ENCODE assay signal across 8 cellular contexts in genomic region chr6:63272397-63272796, GRCh38. TPM values are rescaled to one million over a fixed set of nuclear protein-coding genes. Genes with fewer than 3 reads are reported as not detected.
DNase-seq lines count a peak whose midpoint lies in the region; ATAC-seq and TF ChIP-seq lines count a peak whose summit lies in the region.

No MANE protein-coding gene starts in this region.

- H3K4me3 ChIP-seq in AG09309 (ENCODE audit: control insufficient read depth, low read depth, low read length) (no peak overlapping the region), HL-60 (replicated peaks; ENCODE audit: insufficient read depth, low read length) (no peak overlapping the region), RWPE2 (ENCODE audit: severe bottlenecking) (no peak overlapping the region)

- no peak overlapping the region for H3K27ac Mint-ChIP-seq in glutamatergic neuron (ENCODE audit: unreplicated experiment)
- no peak overlapping the region for H3K27ac Mint-ChIP-seq in activated naive CD4-positive, alpha-beta T cell treated with anti-CD3 and anti-CD28 coated beads, Interleukin-2, amount 10 ng/mL, durations not matched to agents 7 days and 5 days

- peaks cover 3% of the 10 kb centered on the region for H3K4me1 Mint-ChIP-seq in glutamatergic neuron (ENCODE audit: low read depth, unreplicated experiment)
- H3K4me1 Mint-ChIP-seq in activated naive CD4-positive, alpha-beta T cell treated with anti-CD3 and anti-CD28 coated beads, Interleukin-2, amount 10 ng/mL, durations not matched to agents 7 days and 5 days: no peaks in the 10 kb centered on the region

- no peak overlapping the region for H3K4me3 Mint-ChIP-seq in glutamatergic neuron (ENCODE audit: unreplicated experiment)
- H3K4me3 Mint-ChIP-seq in activated naive CD4-positive, alpha-beta T cell treated with anti-CD3 and anti-CD28 coated beads, Interleukin-2, amount 10 ng/mL, durations not matched to agents 7 days and 5 days: no peak overlapping the region

- H3K27me3 Mint-ChIP-seq in glutamatergic neuron (ENCODE audit: unreplicated experiment): no peaks in the 10 kb centered on the region
- H3K27me3 Mint-ChIP-seq in activated naive CD4-positive, alpha-beta T cell treated with anti-CD3 and anti-CD28 coated beads, Interleukin-2, amount 10 ng/mL, durations not matched to agents 7 days and 5 days: no peaks in the 10 kb centered on the region

- H3K27me3 ChIP-seq in HL-60 (ENCODE audit: insufficient read depth, poor library complexity, severe bottlenecking): no peaks in the 10 kb centered on the region
- H3K27me3 ChIP-seq in RWPE2 (ENCODE audit: insufficient read depth, poor library complexity, severe bottlenecking): peaks cover 10% of the 10 kb centered on the region

- H3K9me3 ChIP-seq in RWPE2 (ENCODE audit: severe bottlenecking): no peaks in the 10 kb centered on the region

- H3K9me3 Mint-ChIP-seq in glutamatergic neuron (ENCODE audit: unreplicated experiment): peaks cover 2% of the 10 kb centered on the region
- no peaks in the 10 kb centered on the region for H3K9me3 Mint-ChIP-seq in activated naive CD4-positive, alpha-beta T cell treated with anti-CD3 and anti-CD28 coated beads, Interleukin-2, amount 10 ng/mL, durations not matched to agents 7 days and 5 days

- TF ChIP-seq CTCF in AG09309 (IDR thresholded peaks at IDR 0.05; ENCODE audit: control insufficient read depth, insufficient read depth, low read depth, low read length, missing control alignments) (peak; percentile 13), HL-60 (IDR thresholded peaks at IDR 0.05; ENCODE audit: insufficient read depth, low read length) (peak; percentile 2), RWPE2 (IDR thresholded peaks at IDR 0.05; ENCODE audit: poor library complexity, severe bottlenecking) (peak; percentile 73), glutamatergic neuron (IDR thresholded peaks at IDR 0.05; ENCODE audit: partially characterized antibody, unreplicated experiment) (peak; percentile 31)

- peaks cover 4% of the 10 kb centered on the region for H3K36me3 Mint-ChIP-seq in glutamatergic neuron (ENCODE audit: unreplicated experiment)
- no peaks in the 10 kb centered on the region for H3K36me3 Mint-ChIP-seq in activated naive CD4-positive, alpha-beta T cell treated with anti-CD3 and anti-CD28 coated beads, Interleukin-2, amount 10 ng/mL, durations not matched to agents 7 days and 5 days

- no peaks in the 10 kb centered on the region for H3K36me3 ChIP-seq in RWPE2 (ENCODE audit: low read depth)

- H3K27ac ChIP-seq in HL-60 (replicated peaks) (no peak overlapping the region), RWPE2 (ENCODE audit: poor library complexity, severe bottlenecking) (no peak overlapping the region)

- DNase-seq in AG09309 (ENCODE audit: low read depth): no peak
- peak in 1 of 2 experiments; percentile 19 for DNase-seq in HL-60 (ENCODE audit: low read depth in 1 of 2, low spot score in 1 of 2)
- no peak for DNase-seq in RWPE2 (ENCODE audit: low spot score)
- no peak for DNase-seq in glutamatergic neuron
- DNase-seq in activated T-cell treated with anti-CD3 and anti-CD28 coated beads for 4 hours: no peak
- DNase-seq in activated naive CD4-positive, alpha-beta T cell treated with anti-CD3 and anti-CD28 coated beads, Interleukin-2, amount 10 ng/mL, durations not matched to agents 7 days and 5 days: no peak

- no peaks in the 10 kb centered on the region for H3K4me1 ChIP-seq in RWPE2 (ENCODE audit: insufficient read depth, poor library complexity, severe bottlenecking)

- CTCF ChIA-PET in activated naive CD4-positive, alpha-beta T cell treated with anti-CD3 and anti-CD28 coated beads, Interleukin-2, amount 10 ng/mL, durations not matched to agents 7 days and 5 days (lab: Charles Lee): no interaction called here

- ATAC-seq in RWPE2 (ENCODE audit: low read depth): peak; percentile 57; the same call in 1 of the 3 replicates
- ATAC-seq in GM19395 (IDR thresholded peaks at IDR 0.05; ENCODE audit: unreplicated experiment): no peak
- no peak for ATAC-seq in HG02852 (IDR thresholded peaks at IDR 0.05; ENCODE audit: unreplicated experiment)

RNA-seq across cellular contexts. Expression of gene LGSN, which starts 47.4 kb away (rescaled TPM):
- not detected for total RNA-seq in glutamatergic neuron (ENCODE audit: unreplicated experiment)

Comparison
In these comparisons a context has a peak if more than half of its experiments do, and no peak if none do; other contexts are left out.
1. CTCF ChIP-seq: peak in every context shown above with its lines; median percentile 73 in RWPE2; 31 in glutamatergic neuron; 13 in AG09309; 2 in HL-60.